ENCODE assay signal across 1 cellular context in genomic region chr17:75831032-75831567, GRCh38.
TF ChIP-seq lines count a peak whose summit lies in the region.

No MANE protein-coding gene starts in this region.

TF ChIP-seq in K562, 482 proteins besides CTCF, POLR2A, EP300 and RAD21:
- TF ChIP-seq HLTF (IDR thresholded peaks at IDR 0.05) (no peak), POLR2G (IDR thresholded peaks at IDR 0.05; ENCODE audit: low read depth, low read length) (0 out of 2 replicates have a peak, but pooled peaks have one; percentile 19), EP400 (IDR thresholded peaks at IDR 0.05) (no peak), ZKSCAN3 (CRISPR knock-in tag; IDR thresholded peaks at IDR 0.05) (no peak), BMI1 (IDR thresholded peaks at IDR 0.05; ENCODE audit: low read length) (no peak), OTX1 (CRISPR knock-in tag; IDR thresholded peaks at IDR 0.05) (no peak), RBM15 (IDR thresholded peaks at IDR 0.05; ENCODE audit: insufficient read depth, low read length) (no peak), NFE2 (IDR thresholded peaks at IDR 0.05; ENCODE audit: low read depth) (no peak)
- TF ChIP-seq, protein P1, sequence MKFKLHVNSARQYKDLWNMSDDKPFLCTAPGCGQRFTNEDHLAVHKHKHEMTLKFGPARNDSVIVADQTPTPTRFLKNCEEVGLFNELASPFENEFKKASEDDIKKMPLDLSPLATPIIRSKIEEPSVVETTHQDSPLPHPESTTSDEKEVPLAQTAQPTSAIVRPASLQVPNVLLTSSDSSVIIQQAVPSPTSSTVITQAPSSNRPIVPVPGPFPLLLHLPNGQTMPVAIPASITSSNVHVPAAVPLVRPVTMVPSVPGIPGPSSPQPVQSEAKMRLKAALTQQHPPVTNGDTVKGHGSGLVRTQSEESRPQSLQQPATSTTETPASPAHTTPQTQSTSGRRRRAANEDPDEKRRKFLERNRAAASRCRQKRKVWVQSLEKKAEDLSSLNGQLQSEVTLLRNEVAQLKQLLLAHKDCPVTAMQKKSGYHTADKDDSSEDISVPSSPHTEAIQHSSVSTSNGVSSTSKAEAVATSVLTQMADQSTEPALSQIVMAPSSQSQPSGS (CRISPR knock-in tag; IDR thresholded peaks at IDR 0.05) = no peak
TF ChIP-seq in K562: peak in this region for 1.
